13 cellular contexts compared by ENCODE assay signal in genomic region chr5:158874814-158875213, GRCh38.
DNase-seq lines count a peak whose midpoint lies in the region; ATAC-seq and TF ChIP-seq lines count a peak whose summit lies in the region.
"Had no signal": no experiment of that assay in that cellular context is flagged by ENCODE, and none has a peak within 500 bp of the region (broad histone marks: within the 10 kb centered on the region; RNA-seq: fewer than 3 reads in every experiment).

No MANE protein-coding gene starts in this region.

- peak overlapping the region; percentile 26 for H3K4me3 ChIP-seq in effector memory CD4-positive, alpha-beta T cell (ENCODE audit: insufficient read depth, low read depth, low read length, poor library complexity, severe bottlenecking)
- H3K4me3 ChIP-seq in adrenal gland = peak overlapping the region in 1 of 4 donors; percentile 30
- H3K4me3 ChIP-seq: GM23338, skin epidermis, stomach had no signal

- H3K36me3 Mint-ChIP-seq in activated CD8-positive, alpha-beta memory T cell treated with anti-CD3 and anti-CD28 coated beads, Interleukin-2, amount 10 ng/mL, durations not matched to agents 7 days and 5 days = peaks cover 6% of the 10 kb centered on the region
- H3K36me3 Mint-ChIP-seq in stimulated activated effector memory CD8-positive, alpha-beta T cell treated with anti-CD3 and anti-CD28 coated beads, Interleukin-12 subunit alpha, Interleukin-12 subunit beta, amount 100 ng/mL, for 72 hours = no peaks in the 10 kb centered on the region

- H3K9me3 ChIP-seq in effector memory CD4-positive, alpha-beta T cell (ENCODE audit: control insufficient read depth, low read length) = no peaks in the 10 kb centered on the region
- H3K9me3 ChIP-seq in adrenal gland (replicated peaks in 1 of 3) = no peaks in the 10 kb centered on the region
- H3K9me3 ChIP-seq: stomach had no signal

- no peaks in the 10 kb centered on the region for H3K9me3 Mint-ChIP-seq in activated CD8-positive, alpha-beta memory T cell treated with anti-CD3 and anti-CD28 coated beads, Interleukin-2, amount 10 ng/mL, durations not matched to agents 7 days and 5 days (ENCODE audit: low read depth)
- no peaks in the 10 kb centered on the region for H3K9me3 Mint-ChIP-seq in stimulated activated effector memory CD8-positive, alpha-beta T cell treated with anti-CD3 and anti-CD28 coated beads, Interleukin-12 subunit alpha, Interleukin-12 subunit beta, amount 100 ng/mL, for 72 hours
- H3K9me3 Mint-ChIP-seq: GM23338 had no signal

- no peaks in the 10 kb centered on the region for H3K4me1 ChIP-seq in effector memory CD4-positive, alpha-beta T cell (ENCODE audit: control insufficient read depth, insufficient read depth, low read length, poor library complexity, severe bottlenecking)
- H3K4me1 ChIP-seq in adrenal gland (replicated peaks in 1 of 2) = no peaks in the 10 kb centered on the region

- no peak for TF ChIP-seq POLR2A in adrenal gland (IDR thresholded peaks at IDR 0.05)

- peak overlapping the region; percentile 53 for H3K4me3 Mint-ChIP-seq in activated CD8-positive, alpha-beta memory T cell treated with anti-CD3 and anti-CD28 coated beads, Interleukin-2, amount 10 ng/mL, durations not matched to agents 7 days and 5 days
- H3K4me3 Mint-ChIP-seq in stimulated activated effector memory CD8-positive, alpha-beta T cell treated with anti-CD3 and anti-CD28 coated beads, Interleukin-12 subunit alpha, Interleukin-12 subunit beta, amount 100 ng/mL, for 72 hours = peak overlapping the region; percentile 38
- H3K4me3 Mint-ChIP-seq: GM23338 had no signal

- no peak for TF ChIP-seq CTCF in adrenal gland (IDR thresholded peaks at IDR 0.05)

- CTCF ChIA-PET in activated CD8-positive, alpha-beta memory T cell treated with anti-CD3 and anti-CD28 coated beads, Interleukin-2, amount 10 ng/mL, durations not matched to agents 7 days and 5 days (lab: Charles Lee) = interaction anchor here (0.7 to 1.2 kb wide), 2 partner anchors 8 to 258 kb away, joined by 3 read pairs; no protein-coding TSS in a partner anchor

- H3K27ac Mint-ChIP-seq in activated CD8-positive, alpha-beta memory T cell treated with anti-CD3 and anti-CD28 coated beads, Interleukin-2, amount 10 ng/mL, durations not matched to agents 7 days and 5 days = peak overlapping the region; percentile 86
- H3K27ac Mint-ChIP-seq in stimulated activated effector memory CD8-positive, alpha-beta T cell treated with anti-CD3 and anti-CD28 coated beads, Interleukin-12 subunit alpha, Interleukin-12 subunit beta, amount 100 ng/mL, for 72 hours = peak overlapping the region; percentile 21
- H3K27ac Mint-ChIP-seq: GM23338 had no signal

- ATAC-seq in activated CD8-positive, alpha-beta memory T cell treated with anti-CD3 and anti-CD28 coated beads, Interleukin-2, amount 10 ng/mL, durations not matched to agents 7 days and 5 days = peak; percentile 6
- peak; percentile 41 for ATAC-seq in stimulated activated effector memory CD8-positive, alpha-beta T cell treated with anti-CD3 and anti-CD28 coated beads, Interleukin-12 subunit alpha, Interleukin-12 subunit beta, amount 100 ng/mL, for 72 hours
- ATAC-seq: GM23338 had no signal

- H3K27me3 ChIP-seq in effector memory CD4-positive, alpha-beta T cell (replicated peaks; ENCODE audit: control insufficient read depth, insufficient read depth, low read length, poor library complexity, severe bottlenecking) = no peaks in the 10 kb centered on the region
- H3K27me3 ChIP-seq in adrenal gland = no peaks in the 10 kb centered on the region
- H3K27me3 ChIP-seq: stomach had no signal

- H3K27ac ChIP-seq in effector memory CD4-positive, alpha-beta T cell (ENCODE audit: insufficient read depth, low read length, poor library complexity, severe bottlenecking) = no peak overlapping the region
- H3K27ac ChIP-seq in adrenal gland = peak overlapping the region in 1 of 5 donors; percentile 48
- H3K27ac ChIP-seq: C4-2B, epithelial cell of prostate had no signal

- H3K36me3 ChIP-seq in effector memory CD4-positive, alpha-beta T cell (ENCODE audit: control insufficient read depth, insufficient read depth, low read length) = no peaks in the 10 kb centered on the region
- H3K36me3 ChIP-seq in adrenal gland (replicated peaks in 1 of 2) = no peaks in the 10 kb centered on the region
- H3K36me3 ChIP-seq: stomach had no signal

- peaks cover 22% of the 10 kb centered on the region for H3K4me1 Mint-ChIP-seq in activated CD8-positive, alpha-beta memory T cell treated with anti-CD3 and anti-CD28 coated beads, Interleukin-2, amount 10 ng/mL, durations not matched to agents 7 days and 5 days
- H3K4me1 Mint-ChIP-seq in stimulated activated effector memory CD8-positive, alpha-beta T cell treated with anti-CD3 and anti-CD28 coated beads, Interleukin-12 subunit alpha, Interleukin-12 subunit beta, amount 100 ng/mL, for 72 hours = peaks cover 17% of the 10 kb centered on the region

- H3K27me3 Mint-ChIP-seq in activated CD8-positive, alpha-beta memory T cell treated with anti-CD3 and anti-CD28 coated beads, Interleukin-2, amount 10 ng/mL, durations not matched to agents 7 days and 5 days = peaks cover 25% of the 10 kb centered on the region

- intact Hi-C loops in posterior vena cava (cut with DNase I) (loop anchor here in 1 of 2 donors (5.0 kb wide), 1 partner anchor 227 kb away; no protein-coding TSS in a partner anchor), adrenal gland (cut with DNase I) (no loop called here)

- DNase-seq in activated CD8-positive, alpha-beta memory T cell treated with anti-CD3 and anti-CD28 coated beads, Interleukin-2, amount 10 ng/mL, durations not matched to agents 7 days and 5 days = no peak
- DNase-seq in activated CD8-positive, alpha-beta memory T cell treated with anti-CD3 and anti-CD28 coated beads, Interleukin-2, amount 50 U/mL, for 48 hours = no peak
- DNase-seq in NCI-H446 treated with DMSO at 0.1 percent for 48 hours (lab: John Stamatoyannopoulos, UW) (peak; percentile 25), posterior vena cava (ENCODE audit: low spot score) (no peak), adrenal gland (no peak), NCI-H226 (no peak)
- no peak for DNase-seq in effector memory CD4-positive, alpha-beta T cell
- no peak for DNase-seq in stimulated activated effector memory CD8-positive, alpha-beta T cell treated with anti-CD3 and anti-CD28 coated beads, Interleukin-12 subunit alpha, Interleukin-12 subunit beta, amount 100 ng/mL, for 72 hours (ENCODE audit: low spot score in 2 of 2)
- DNase-seq: stomach had no signal
